17 cellular contexts compared by ENCODE assay signal in genomic region chr18:75043478-75043877, GRCh38.
DNase-seq lines count a peak whose midpoint lies in the region; ATAC-seq and TF ChIP-seq lines count a peak whose summit lies in the region.
"Had no signal": no experiment of that assay in that cellular context is flagged by ENCODE, and none has a peak within 500 bp of the region (broad histone marks: within the 10 kb centered on the region; RNA-seq: fewer than 3 reads in every experiment).

No MANE protein-coding gene starts in this region.

- TF ChIP-seq CTCF in heart left ventricle (IDR thresholded peaks at IDR 0.05) = no peak
- TF ChIP-seq CTCF in LNCaP clone FGC (IDR thresholded peaks at IDR 0.05; ENCODE audit: control insufficient read depth, extremely low read depth, insufficient read depth) = no peak
- no peak for TF ChIP-seq CTCF in left ventricle myocardium inferior (IDR thresholded peaks at IDR 0.05; ENCODE audit: borderline replicate concordance)

- DNase-seq in heart left ventricle (no peak), cardiac septum (ENCODE audit: low spot score) (no peak), LNCaP clone FGC (ENCODE audit: low read depth) (peak; percentile 36), left ventricle myocardium inferior (no peak), dermis blood vessel endothelial cell (no peak), GM03348 (ENCODE audit: low spot score) (no peak)
- DNase-seq: C1 segment of cervical spinal cord; Calu3; CD4-positive, alpha-beta memory T cell; COR-L47; DMS153; DND-41; GM23248; H7; HCEC 1CT had no signal

- ATAC-seq in heart left ventricle (peak; percentile 25 to 68 (median 49)), HG02798 (IDR thresholded peaks at IDR 0.05; ENCODE audit: poor library complexity, unreplicated experiment) (no peak)
- ATAC-seq: GM12878 had no signal

- intact Hi-C loops in heart left ventricle (cut with DNase I) (loop anchor here in 1 of 10 donors (10.0 kb wide), 1 partner anchor 171 kb away; the partner anchor contains the start of gene TSHZ1), cardiac septum (cut with DNase I) (loop anchor here (10.0 kb wide), 1 partner anchor 239 kb away; no protein-coding TSS in a partner anchor), left ventricle myocardium inferior (cut with micrococcal nuclease) (no loop called here)

- no peaks in the 10 kb centered on the region for H3K27me3 ChIP-seq in heart left ventricle
- no peaks in the 10 kb centered on the region for H3K27me3 ChIP-seq in left ventricle myocardium inferior (ENCODE audit: low read depth)

- H3K27ac ChIP-seq in heart left ventricle (peak overlapping the region in 4 of 12 donors; percentile 14 to 58 (median 33)), left ventricle myocardium inferior (replicated peaks) (peak overlapping the region; percentile 55)
- H3K27ac ChIP-seq: GM23248 had no signal

- H3K36me3 ChIP-seq in heart left ventricle (no peaks in the 10 kb centered on the region), left ventricle myocardium inferior (no peaks in the 10 kb centered on the region)

- H3K4me1 ChIP-seq in heart left ventricle (peaks cover 0 to 26% (median 6%) of the 10 kb centered on the region in 12 donors), left ventricle myocardium inferior (peaks cover 20% of the 10 kb centered on the region)

- 54 to 65% (median 57%) methylated on average over 4 of the region's 4 CpGs for WGBS in heart left ventricle, 4 donors

- H3K9me3 ChIP-seq in heart left ventricle (no peaks in the 10 kb centered on the region), left ventricle myocardium inferior (replicated peaks) (no peaks in the 10 kb centered on the region)

- TF ChIP-seq POLR2A in heart left ventricle (IDR thresholded peaks at IDR 0.05) = no peak

- H3K4me3 ChIP-seq in heart left ventricle = no peak overlapping the region
- no peak overlapping the region for H3K4me3 ChIP-seq in LNCaP clone FGC (ENCODE audit: low read depth, low read length)
- no peak overlapping the region for H3K4me3 ChIP-seq in left ventricle myocardium inferior
- H3K4me3 ChIP-seq: GM12878, GM23248 had no signal
